1 cellular context compared by ENCODE assay signal in the genomic region with DNA sequence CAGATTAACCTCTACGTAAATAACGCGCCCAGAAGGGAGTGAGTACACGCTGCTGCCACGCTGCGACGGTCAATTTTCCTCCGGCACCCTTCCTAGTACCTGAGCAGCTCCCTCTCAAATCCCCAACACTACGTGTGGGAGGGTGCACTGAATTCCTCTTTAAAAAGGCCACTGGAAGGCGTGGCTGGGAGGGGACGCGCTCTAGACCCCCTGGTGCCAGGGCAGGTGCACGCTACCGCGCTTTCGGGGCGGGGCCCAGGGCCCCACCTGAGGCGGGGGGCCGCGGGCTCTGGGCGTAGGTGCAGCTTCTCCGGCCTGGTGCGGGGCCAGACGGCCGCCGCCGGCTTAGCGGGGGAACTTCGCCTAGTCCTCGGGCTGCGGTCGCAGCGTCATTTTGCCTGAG.
TF ChIP-seq lines count a peak whose summit lies in the region.

No MANE protein-coding gene starts in this region.

TF ChIP-seq in GM12878, 131 proteins besides CTCF, POLR2A, EP300 and RAD21 (continued from another document):
- TF ChIP-seq, protein P1, sequence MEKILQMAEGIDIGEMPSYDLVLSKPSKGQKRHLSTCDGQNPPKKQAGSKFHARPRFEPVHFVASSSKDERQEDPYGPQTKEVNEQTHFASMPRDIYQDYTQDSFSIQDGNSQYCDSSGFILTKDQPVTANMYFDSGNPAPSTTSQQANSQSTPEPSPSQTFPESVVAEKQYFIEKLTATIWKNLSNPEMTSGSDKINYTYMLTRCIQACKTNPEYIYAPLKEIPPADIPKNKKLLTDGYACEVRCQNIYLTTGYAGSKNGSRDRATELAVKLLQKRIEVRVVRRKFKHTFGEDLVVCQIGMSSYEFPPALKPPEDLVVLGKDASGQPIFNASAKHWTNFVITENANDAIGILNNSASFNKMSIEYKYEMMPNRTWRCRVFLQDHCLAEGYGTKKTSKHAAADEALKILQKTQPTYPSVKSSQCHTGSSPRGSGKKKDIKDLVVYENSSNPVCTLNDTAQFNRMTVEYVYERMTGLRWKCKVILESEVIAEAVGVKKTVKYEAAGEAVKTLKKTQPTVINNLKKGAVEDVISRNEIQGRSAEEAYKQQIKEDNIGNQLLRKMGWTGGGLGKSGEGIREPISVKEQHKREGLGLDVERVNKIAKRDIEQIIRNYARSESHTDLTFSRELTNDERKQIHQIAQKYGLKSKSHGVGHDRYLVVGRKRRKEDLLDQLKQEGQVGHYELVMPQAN (conservative IDR thresholded peaks at IDR 0.05) = 0 out of 2 replicates have a peak, but pooled peaks have one; percentile 35
- TF ChIP-seq BMI1 (IDR thresholded peaks at IDR 0.05; ENCODE audit: borderline replicate concordance) = no peak
- TF ChIP-seq CEBPB (IDR thresholded peaks at IDR 0.05; ENCODE audit: borderline replicate concordance in 1 of 2, low read depth in 2 of 2, low read length in 2 of 2) = no peak
- TF ChIP-seq ZSCAN29 (IDR thresholded peaks at IDR 0.05) = no peak
- TF ChIP-seq RUNX3 (IDR thresholded peaks at IDR 0.05; ENCODE audit: low read length) = no peak; the same call in 1 of the 2 replicates
- TF ChIP-seq POLR2AphosphoS2 (IDR thresholded peaks at IDR 0.05; ENCODE audit: low read depth, low read length) = peak; percentile 89; the same call in 1 of the 2 replicates
- TF ChIP-seq, protein P2, sequence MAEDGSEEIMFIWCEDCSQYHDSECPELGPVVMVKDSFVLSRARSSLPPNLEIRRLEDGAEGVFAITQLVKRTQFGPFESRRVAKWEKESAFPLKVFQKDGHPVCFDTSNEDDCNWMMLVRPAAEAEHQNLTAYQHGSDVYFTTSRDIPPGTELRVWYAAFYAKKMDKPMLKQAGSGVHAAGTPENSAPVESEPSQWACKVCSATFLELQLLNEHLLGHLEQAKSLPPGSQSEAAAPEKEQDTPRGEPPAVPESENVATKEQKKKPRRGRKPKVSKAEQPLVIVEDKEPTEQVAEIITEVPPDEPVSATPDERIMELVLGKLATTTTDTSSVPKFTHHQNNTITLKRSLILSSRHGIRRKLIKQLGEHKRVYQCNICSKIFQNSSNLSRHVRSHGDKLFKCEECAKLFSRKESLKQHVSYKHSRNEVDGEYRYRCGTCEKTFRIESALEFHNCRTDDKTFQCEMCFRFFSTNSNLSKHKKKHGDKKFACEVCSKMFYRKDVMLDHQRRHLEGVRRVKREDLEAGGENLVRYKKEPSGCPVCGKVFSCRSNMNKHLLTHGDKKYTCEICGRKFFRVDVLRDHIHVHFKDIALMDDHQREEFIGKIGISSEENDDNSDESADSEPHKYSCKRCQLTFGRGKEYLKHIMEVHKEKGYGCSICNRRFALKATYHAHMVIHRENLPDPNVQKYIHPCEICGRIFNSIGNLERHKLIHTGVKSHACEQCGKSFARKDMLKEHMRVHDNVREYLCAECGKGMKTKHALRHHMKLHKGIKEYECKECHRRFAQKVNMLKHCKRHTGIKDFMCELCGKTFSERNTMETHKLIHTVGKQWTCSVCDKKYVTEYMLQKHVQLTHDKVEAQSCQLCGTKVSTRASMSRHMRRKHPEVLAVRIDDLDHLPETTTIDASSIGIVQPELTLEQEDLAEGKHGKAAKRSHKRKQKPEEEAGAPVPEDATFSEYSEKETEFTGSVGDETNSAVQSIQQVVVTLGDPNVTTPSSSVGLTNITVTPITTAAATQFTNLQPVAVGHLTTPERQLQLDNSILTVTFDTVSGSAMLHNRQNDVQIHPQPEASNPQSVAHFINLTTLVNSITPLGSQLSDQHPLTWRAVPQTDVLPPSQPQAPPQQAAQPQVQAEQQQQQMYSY (CRISPR knock-in tag; IDR thresholded peaks at IDR 0.05) = no peak
- 0 out of 3 replicates have a peak, but pooled peaks of 1 of the 2 experiments have one; percentile 32 for TF ChIP-seq EGR1 (IDR thresholded peaks at IDR 0.05; ENCODE audit: borderline replicate concordance in 1 of 2, low read depth in 2 of 2, low read length in 2 of 2)
- TF ChIP-seq PAX5 (IDR thresholded peaks at IDR 0.05; ENCODE audit: borderline replicate concordance, low read depth, low read length) = no peak
- TF ChIP-seq EED (IDR thresholded peaks at IDR 0.05; ENCODE audit: low read depth) = no peak; the same call in 1 of the 2 replicates
- peak; percentile 27; the same call in 1 of the 2 replicates for TF ChIP-seq CREB1 (IDR thresholded peaks at IDR 0.05; ENCODE audit: low read depth)
- peak; percentile 45; the same call in 1 of the 2 replicates for TF ChIP-seq POLR2AphosphoS5 (IDR thresholded peaks at IDR 0.05; ENCODE audit: low read length)
- peak; percentile 24; the same call in 1 of the 2 replicates for TF ChIP-seq MXI1 (IDR thresholded peaks at IDR 0.05; ENCODE audit: low read depth, low read length)
- TF ChIP-seq, protein P3, sequence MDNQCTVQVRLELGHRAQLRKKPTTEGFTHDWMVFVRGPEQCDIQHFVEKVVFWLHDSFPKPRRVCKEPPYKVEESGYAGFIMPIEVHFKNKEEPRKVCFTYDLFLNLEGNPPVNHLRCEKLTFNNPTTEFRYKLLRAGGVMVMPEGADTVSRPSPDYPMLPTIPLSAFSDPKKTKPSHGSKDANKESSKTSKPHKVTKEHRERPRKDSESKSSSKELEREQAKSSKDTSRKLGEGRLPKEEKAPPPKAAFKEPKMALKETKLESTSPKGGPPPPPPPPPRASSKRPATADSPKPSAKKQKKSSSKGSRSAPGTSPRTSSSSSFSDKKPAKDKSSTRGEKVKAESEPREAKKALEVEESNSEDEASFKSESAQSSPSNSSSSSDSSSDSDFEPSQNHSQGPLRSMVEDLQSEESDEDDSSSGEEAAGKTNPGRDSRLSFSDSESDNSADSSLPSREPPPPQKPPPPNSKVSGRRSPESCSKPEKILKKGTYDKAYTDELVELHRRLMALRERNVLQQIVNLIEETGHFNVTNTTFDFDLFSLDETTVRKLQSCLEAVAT (IDR thresholded peaks at IDR 0.05) = no peak
- TF ChIP-seq, protein P4, sequence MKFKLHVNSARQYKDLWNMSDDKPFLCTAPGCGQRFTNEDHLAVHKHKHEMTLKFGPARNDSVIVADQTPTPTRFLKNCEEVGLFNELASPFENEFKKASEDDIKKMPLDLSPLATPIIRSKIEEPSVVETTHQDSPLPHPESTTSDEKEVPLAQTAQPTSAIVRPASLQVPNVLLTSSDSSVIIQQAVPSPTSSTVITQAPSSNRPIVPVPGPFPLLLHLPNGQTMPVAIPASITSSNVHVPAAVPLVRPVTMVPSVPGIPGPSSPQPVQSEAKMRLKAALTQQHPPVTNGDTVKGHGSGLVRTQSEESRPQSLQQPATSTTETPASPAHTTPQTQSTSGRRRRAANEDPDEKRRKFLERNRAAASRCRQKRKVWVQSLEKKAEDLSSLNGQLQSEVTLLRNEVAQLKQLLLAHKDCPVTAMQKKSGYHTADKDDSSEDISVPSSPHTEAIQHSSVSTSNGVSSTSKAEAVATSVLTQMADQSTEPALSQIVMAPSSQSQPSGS (IDR thresholded peaks at IDR 0.05; ENCODE audit: low read length) = no peak
- peak; percentile 91; the same call in 1 of the 2 replicates for TF ChIP-seq MTA3 (IDR thresholded peaks at IDR 0.05; ENCODE audit: borderline replicate concordance, low read length)
